In genomic region chr16:81659249-81659648, GRCh38 we compare ENCODE assay signal across 1 cellular context.
TF ChIP-seq lines count a peak whose summit lies in the region.

No MANE protein-coding gene starts in this region.

TF ChIP-seq in H1, 55 proteins besides CTCF, POLR2A, EP300 and RAD21:
- no peak for TF ChIP-seq SUZ12 (IDR thresholded peaks at IDR 0.05; ENCODE audit: low read length)
- no peak for TF ChIP-seq RXRA (IDR thresholded peaks at IDR 0.05; ENCODE audit: insufficient read depth, low read depth, low read length)
- TF ChIP-seq CBX5 (IDR thresholded peaks at IDR 0.05; ENCODE audit: low read depth, low read length), result no peak
- TF ChIP-seq JUND (IDR thresholded peaks at IDR 0.05; ENCODE audit: low read length), result no peak
- no peak for TF ChIP-seq KDM5A (IDR thresholded peaks at IDR 0.05; ENCODE audit: low read length)
- TF ChIP-seq TEAD4 (IDR thresholded peaks at IDR 0.05; ENCODE audit: low read depth, low read length), result no peak
- no peak for TF ChIP-seq SIN3A (conservative IDR thresholded peaks at IDR 0.05 in 1 of 2, IDR thresholded peaks at IDR 0.05 in 1 of 2; ENCODE audit: low read depth in 1 of 2, low read length in 2 of 2)
- no peak for TF ChIP-seq CEBPB (IDR thresholded peaks at IDR 0.05; ENCODE audit: low read depth, low read length)
- TF ChIP-seq KDM1A (IDR thresholded peaks at IDR 0.05; ENCODE audit: borderline replicate concordance, low read length), result no peak
- TF ChIP-seq ATF3 (IDR thresholded peaks at IDR 0.05; ENCODE audit: insufficient read depth, low read depth, low read length), result no peak
- no peak for TF ChIP-seq ASH2L (IDR thresholded peaks at IDR 0.05; ENCODE audit: low read length)
- TF ChIP-seq CREB1 (IDR thresholded peaks at IDR 0.05), result no peak
- no peak for TF ChIP-seq E2F6 (IDR thresholded peaks at IDR 0.05)
- TF ChIP-seq SIRT6 (IDR thresholded peaks at IDR 0.05; ENCODE audit: low read length), result no peak
- no peak for TF ChIP-seq TCF12 (IDR thresholded peaks at IDR 0.05; ENCODE audit: low read depth, low read length)
